In the genomic region with DNA sequence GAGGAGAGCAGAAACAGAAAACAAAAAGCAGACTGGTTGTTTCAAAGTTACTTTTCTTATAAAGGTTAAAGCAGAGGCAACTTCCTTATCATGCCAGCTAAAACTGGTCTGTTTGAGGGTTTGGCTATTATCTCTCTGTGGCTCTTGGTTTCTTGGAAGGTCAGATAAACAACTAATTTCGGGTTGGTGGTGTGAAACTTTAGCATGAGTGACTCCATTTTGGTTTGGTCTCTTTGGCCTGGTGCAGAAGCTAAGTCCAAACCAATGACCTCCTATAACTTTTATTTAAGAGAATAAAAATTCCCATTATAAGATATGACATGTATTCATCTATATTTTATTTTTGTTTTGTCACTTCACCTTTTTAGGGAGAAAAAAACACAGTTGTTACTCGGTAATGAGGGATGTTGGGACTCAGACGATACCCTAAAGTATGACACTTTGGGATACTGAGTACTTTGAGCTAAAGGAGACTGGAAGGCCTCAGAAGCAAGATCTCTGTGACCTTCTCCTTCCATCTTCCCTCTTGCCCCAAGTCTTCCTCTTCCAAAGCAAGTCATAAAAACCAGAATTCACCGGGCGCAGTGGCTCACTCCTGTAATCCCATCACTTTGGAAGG, we compare ENCODE assay signal across 1 cellular context.
A peak's percentile ranks its signal among the peaks of the same experiment; 100 is the strongest.
TF ChIP-seq lines count a peak whose summit lies in the region.

No MANE protein-coding gene starts in this region.

TF ChIP-seq in K562, 482 proteins besides CTCF, POLR2A, EP300 and RAD21 (continued from another document and continues in another):
- TF ChIP-seq, protein P1, sequence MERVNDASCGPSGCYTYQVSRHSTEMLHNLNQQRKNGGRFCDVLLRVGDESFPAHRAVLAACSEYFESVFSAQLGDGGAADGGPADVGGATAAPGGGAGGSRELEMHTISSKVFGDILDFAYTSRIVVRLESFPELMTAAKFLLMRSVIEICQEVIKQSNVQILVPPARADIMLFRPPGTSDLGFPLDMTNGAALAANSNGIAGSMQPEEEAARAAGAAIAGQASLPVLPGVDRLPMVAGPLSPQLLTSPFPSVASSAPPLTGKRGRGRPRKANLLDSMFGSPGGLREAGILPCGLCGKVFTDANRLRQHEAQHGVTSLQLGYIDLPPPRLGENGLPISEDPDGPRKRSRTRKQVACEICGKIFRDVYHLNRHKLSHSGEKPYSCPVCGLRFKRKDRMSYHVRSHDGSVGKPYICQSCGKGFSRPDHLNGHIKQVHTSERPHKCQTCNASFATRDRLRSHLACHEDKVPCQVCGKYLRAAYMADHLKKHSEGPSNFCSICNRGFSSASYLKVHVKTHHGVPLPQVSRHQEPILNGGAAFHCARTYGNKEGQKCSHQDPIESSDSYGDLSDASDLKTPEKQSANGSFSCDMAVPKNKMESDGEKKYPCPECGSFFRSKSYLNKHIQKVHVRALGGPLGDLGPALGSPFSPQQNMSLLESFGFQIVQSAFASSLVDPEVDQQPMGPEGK (CRISPR knock-in tag; IDR thresholded peaks at IDR 0.05; ENCODE audit: borderline replicate concordance), result peak; percentile 94
- TF ChIP-seq, protein P2, sequence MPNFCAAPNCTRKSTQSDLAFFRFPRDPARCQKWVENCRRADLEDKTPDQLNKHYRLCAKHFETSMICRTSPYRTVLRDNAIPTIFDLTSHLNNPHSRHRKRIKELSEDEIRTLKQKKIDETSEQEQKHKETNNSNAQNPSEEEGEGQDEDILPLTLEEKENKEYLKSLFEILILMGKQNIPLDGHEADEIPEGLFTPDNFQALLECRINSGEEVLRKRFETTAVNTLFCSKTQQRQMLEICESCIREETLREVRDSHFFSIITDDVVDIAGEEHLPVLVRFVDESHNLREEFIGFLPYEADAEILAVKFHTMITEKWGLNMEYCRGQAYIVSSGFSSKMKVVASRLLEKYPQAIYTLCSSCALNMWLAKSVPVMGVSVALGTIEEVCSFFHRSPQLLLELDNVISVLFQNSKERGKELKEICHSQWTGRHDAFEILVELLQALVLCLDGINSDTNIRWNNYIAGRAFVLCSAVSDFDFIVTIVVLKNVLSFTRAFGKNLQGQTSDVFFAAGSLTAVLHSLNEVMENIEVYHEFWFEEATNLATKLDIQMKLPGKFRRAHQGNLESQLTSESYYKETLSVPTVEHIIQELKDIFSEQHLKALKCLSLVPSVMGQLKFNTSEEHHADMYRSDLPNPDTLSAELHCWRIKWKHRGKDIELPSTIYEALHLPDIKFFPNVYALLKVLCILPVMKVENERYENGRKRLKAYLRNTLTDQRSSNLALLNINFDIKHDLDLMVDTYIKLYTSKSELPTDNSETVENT (CRISPR knock-in tag; IDR thresholded peaks at IDR 0.05), result no peak
- TF ChIP-seq ZBTB1 (CRISPR knock-in tag; IDR thresholded peaks at IDR 0.05; ENCODE audit: borderline replicate concordance, low read depth) (no peak), CTBP1 (IDR thresholded peaks at IDR 0.05; ENCODE audit: borderline replicate concordance) (no peak), ZNF165 (CRISPR knock-in tag; IDR thresholded peaks at IDR 0.05; ENCODE audit: borderline replicate concordance) (peak; percentile 91), HMG20A (CRISPR knock-in tag; conservative IDR thresholded peaks at IDR 0.05) (peak; percentile 93), PTBP1 (IDR thresholded peaks at IDR 0.05; ENCODE audit: low read depth, low read length) (no peak), NR3C1 (CRISPR knock-in tag; IDR thresholded peaks at IDR 0.05) (no peak), FOXA3 (CRISPR knock-in tag; conservative IDR thresholded peaks at IDR 0.05 in 1 of 2, IDR thresholded peaks at IDR 0.05 in 1 of 2) (peak in 1 of 2 experiments; percentile 59; a peak in 2 of 4 replicates), HOXB6 (CRISPR knock-in tag; IDR thresholded peaks at IDR 0.05; ENCODE audit: borderline replicate concordance) (no peak), ZNF175 (CRISPR knock-in tag; IDR thresholded peaks at IDR 0.05; ENCODE audit: low read depth) (peak; percentile 100), BACH1 (tag; IDR thresholded peaks at IDR 0.05) (peak; percentile 97), PPARD (CRISPR knock-in tag; IDR thresholded peaks at IDR 0.05) (0 out of 2 replicates have a peak, but pooled peaks have one; percentile 78), HDAC6 (IDR thresholded peaks at IDR 0.05; ENCODE audit: low read depth, low read length) (no peak), NR2F6 (CRISPR knock-in tag; IDR thresholded peaks at IDR 0.05) (peak; percentile 96), ZNF561 (CRISPR knock-in tag; conservative IDR thresholded peaks at IDR 0.05) (peak; percentile 95), POLR2B (IDR thresholded peaks at IDR 0.05; ENCODE audit: low read depth, partially characterized antibody) (no peak), POU5F1 (IDR thresholded peaks at IDR 0.05; ENCODE audit: borderline replicate concordance, low read depth, low read length, partially characterized antibody) (no peak), MEF2A (IDR thresholded peaks at IDR 0.05; ENCODE audit: control insufficient read depth, low read depth, low read length) (no peak), CAMTA2 (CRISPR knock-in tag; conservative IDR thresholded peaks at IDR 0.05) (no peak), RFX7 (CRISPR knock-in tag; IDR thresholded peaks at IDR 0.05) (peak; percentile 90), DMBX1 (CRISPR knock-in tag; IDR thresholded peaks at IDR 0.05; ENCODE audit: borderline replicate concordance) (peak; percentile 100), WHSC1 (IDR thresholded peaks at IDR 0.05; ENCODE audit: low read length) (no peak), SRSF7 (optimal IDR thresholded peaks at IDR 0.05; ENCODE audit: low read depth, low read length) (no peak), RHOXF2B (CRISPR knock-in tag; conservative IDR thresholded peaks at IDR 0.05) (peak; percentile 94), ZNF75A (CRISPR knock-in tag; IDR thresholded peaks at IDR 0.05) (peak; percentile 89), NCOA2 (IDR thresholded peaks at IDR 0.05; ENCODE audit: partially characterized antibody in 2 of 2) (no peak), TARDBP (IDR thresholded peaks at IDR 0.05) (no peak), ZC3H4 (CRISPR knock-in tag; IDR thresholded peaks at IDR 0.05; ENCODE audit: borderline replicate concordance) (no peak), STAG1 (CRISPR knock-in tag; IDR thresholded peaks at IDR 0.05; ENCODE audit: borderline replicate concordance) (no peak), HDAC1 (IDR thresholded peaks at IDR 0.05) (no peak; a peak in 1 of 4 replicates), FOS (IDR thresholded peaks at IDR 0.05; ENCODE audit: extremely low read depth, insufficient read length) (no peak), TRIM24 (IDR thresholded peaks at IDR 0.05) (peak in 1 of 2 experiments; percentile 62; a peak in 1 of 4 replicates), ARID1B (IDR thresholded peaks at IDR 0.05) (0 out of 2 replicates have a peak, but pooled peaks have one; percentile 24), ELF2 (CRISPR knock-in tag; IDR thresholded peaks at IDR 0.05) (no peak)
- TF ChIP-seq, protein P3, sequence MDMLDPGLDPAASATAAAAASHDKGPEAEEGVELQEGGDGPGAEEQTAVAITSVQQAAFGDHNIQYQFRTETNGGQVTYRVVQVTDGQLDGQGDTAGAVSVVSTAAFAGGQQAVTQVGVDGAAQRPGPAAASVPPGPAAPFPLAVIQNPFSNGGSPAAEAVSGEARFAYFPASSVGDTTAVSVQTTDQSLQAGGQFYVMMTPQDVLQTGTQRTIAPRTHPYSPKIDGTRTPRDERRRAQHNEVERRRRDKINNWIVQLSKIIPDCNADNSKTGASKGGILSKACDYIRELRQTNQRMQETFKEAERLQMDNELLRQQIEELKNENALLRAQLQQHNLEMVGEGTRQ (CRISPR knock-in tag; IDR thresholded peaks at IDR 0.05), result no peak
- TF ChIP-seq, protein P4, sequence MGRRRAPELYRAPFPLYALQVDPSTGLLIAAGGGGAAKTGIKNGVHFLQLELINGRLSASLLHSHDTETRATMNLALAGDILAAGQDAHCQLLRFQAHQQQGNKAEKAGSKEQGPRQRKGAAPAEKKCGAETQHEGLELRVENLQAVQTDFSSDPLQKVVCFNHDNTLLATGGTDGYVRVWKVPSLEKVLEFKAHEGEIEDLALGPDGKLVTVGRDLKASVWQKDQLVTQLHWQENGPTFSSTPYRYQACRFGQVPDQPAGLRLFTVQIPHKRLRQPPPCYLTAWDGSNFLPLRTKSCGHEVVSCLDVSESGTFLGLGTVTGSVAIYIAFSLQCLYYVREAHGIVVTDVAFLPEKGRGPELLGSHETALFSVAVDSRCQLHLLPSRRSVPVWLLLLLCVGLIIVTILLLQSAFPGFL (CRISPR knock-in tag; IDR thresholded peaks at IDR 0.05), result no peak
- TF ChIP-seq, protein P5, sequence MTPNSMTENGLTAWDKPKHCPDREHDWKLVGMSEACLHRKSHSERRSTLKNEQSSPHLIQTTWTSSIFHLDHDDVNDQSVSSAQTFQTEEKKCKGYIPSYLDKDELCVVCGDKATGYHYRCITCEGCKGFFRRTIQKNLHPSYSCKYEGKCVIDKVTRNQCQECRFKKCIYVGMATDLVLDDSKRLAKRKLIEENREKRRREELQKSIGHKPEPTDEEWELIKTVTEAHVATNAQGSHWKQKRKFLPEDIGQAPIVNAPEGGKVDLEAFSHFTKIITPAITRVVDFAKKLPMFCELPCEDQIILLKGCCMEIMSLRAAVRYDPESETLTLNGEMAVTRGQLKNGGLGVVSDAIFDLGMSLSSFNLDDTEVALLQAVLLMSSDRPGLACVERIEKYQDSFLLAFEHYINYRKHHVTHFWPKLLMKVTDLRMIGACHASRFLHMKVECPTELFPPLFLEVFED (CRISPR knock-in tag; conservative IDR thresholded peaks at IDR 0.05), result peak; percentile 97
- TF ChIP-seq, protein P6, sequence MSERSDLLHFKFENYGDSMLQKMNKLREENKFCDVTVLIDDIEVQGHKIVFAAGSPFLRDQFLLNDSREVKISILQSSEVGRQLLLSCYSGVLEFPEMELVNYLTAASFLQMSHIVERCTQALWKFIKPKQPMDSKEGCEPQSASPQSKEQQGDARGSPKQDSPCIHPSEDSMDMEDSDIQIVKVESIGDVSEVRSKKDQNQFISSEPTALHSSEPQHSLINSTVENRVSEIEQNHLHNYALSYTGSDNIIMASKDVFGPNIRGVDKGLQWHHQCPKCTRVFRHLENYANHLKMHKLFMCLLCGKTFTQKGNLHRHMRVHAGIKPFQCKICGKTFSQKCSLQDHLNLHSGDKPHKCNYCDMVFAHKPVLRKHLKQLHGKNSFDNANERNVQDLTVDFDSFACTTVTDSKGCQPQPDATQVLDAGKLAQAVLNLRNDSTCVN (CRISPR knock-in tag; IDR thresholded peaks at IDR 0.05), result peak; percentile 98
- TF ChIP-seq, protein P7, sequence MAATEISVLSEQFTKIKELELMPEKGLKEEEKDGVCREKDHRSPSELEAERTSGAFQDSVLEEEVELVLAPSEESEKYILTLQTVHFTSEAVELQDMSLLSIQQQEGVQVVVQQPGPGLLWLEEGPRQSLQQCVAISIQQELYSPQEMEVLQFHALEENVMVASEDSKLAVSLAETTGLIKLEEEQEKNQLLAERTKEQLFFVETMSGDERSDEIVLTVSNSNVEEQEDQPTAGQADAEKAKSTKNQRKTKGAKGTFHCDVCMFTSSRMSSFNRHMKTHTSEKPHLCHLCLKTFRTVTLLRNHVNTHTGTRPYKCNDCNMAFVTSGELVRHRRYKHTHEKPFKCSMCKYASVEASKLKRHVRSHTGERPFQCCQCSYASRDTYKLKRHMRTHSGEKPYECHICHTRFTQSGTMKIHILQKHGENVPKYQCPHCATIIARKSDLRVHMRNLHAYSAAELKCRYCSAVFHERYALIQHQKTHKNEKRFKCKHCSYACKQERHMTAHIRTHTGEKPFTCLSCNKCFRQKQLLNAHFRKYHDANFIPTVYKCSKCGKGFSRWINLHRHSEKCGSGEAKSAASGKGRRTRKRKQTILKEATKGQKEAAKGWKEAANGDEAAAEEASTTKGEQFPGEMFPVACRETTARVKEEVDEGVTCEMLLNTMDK (IDR thresholded peaks at IDR 0.05; ENCODE audit: borderline replicate concordance, insufficient read depth, low read depth, low read length, poor library complexity, severe bottlenecking), result no peak
- TF ChIP-seq, protein P8, sequence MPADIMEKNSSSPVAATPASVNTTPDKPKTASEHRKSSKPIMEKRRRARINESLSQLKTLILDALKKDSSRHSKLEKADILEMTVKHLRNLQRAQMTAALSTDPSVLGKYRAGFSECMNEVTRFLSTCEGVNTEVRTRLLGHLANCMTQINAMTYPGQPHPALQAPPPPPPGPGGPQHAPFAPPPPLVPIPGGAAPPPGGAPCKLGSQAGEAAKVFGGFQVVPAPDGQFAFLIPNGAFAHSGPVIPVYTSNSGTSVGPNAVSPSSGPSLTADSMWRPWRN (IDR thresholded peaks at IDR 0.05; ENCODE audit: low read depth), result no peak
- TF ChIP-seq, protein P9, sequence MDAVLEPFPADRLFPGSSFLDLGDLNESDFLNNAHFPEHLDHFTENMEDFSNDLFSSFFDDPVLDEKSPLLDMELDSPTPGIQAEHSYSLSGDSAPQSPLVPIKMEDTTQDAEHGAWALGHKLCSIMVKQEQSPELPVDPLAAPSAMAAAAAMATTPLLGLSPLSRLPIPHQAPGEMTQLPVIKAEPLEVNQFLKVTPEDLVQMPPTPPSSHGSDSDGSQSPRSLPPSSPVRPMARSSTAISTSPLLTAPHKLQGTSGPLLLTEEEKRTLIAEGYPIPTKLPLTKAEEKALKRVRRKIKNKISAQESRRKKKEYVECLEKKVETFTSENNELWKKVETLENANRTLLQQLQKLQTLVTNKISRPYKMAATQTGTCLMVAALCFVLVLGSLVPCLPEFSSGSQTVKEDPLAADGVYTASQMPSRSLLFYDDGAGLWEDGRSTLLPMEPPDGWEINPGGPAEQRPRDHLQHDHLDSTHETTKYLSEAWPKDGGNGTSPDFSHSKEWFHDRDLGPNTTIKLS (IDR thresholded peaks at IDR 0.05; ENCODE audit: borderline replicate concordance, low read depth), result no peak
- TF ChIP-seq, protein P10, sequence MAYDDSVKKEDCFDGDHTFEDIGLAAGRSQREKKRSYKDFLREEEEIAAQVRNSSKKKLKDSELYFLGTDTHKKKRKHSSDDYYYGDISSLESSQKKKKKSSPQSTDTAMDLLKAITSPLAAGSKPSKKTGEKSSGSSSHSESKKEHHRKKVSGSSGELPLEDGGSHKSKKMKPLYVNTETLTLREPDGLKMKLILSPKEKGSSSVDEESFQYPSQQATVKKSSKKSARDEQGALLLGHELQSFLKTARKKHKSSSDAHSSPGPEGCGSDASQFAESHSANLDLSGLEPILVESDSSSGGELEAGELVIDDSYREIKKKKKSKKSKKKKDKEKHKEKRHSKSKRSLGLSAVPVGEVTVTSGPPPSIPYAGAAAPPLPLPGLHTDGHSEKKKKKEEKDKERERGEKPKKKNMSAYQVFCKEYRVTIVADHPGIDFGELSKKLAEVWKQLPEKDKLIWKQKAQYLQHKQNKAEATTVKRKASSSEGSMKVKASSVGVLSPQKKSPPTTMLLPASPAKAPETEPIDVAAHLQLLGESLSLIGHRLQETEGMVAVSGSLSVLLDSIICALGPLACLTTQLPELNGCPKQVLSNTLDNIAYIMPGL (CRISPR knock-in tag; IDR thresholded peaks at IDR 0.05), result no peak
- TF ChIP-seq, protein P11, sequence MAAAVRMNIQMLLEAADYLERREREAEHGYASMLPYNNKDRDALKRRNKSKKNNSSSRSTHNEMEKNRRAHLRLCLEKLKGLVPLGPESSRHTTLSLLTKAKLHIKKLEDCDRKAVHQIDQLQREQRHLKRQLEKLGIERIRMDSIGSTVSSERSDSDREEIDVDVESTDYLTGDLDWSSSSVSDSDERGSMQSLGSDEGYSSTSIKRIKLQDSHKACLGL (CRISPR knock-in tag; IDR thresholded peaks at IDR 0.05; ENCODE audit: borderline replicate concordance, poor library complexity, severe bottlenecking), result no peak
